In genomic region chr13:28185256-28185655, GRCh38 we compare ENCODE assay signal across 13 cellular contexts.
"Had no signal": no experiment of that assay in that cellular context is flagged by ENCODE, and none has a peak within 500 bp of the region (broad histone marks: within the 10 kb centered on the region; RNA-seq: fewer than 3 reads in every experiment).

No MANE protein-coding gene starts in this region.

- H3K27ac Mint-ChIP-seq: T-helper 2 cell treated with Interferon-gamma antibody and Interleukin-4, amounts not matched to agents 5 μg/mL and 100 μg/mL, for 36 hours had no signal

- H3K4me3 ChIP-seq: body of pancreas, left lung, ovary had no signal

- H3K27me3 ChIP-seq: body of pancreas, foreskin keratinocyte, left lung, ovary had no signal

- H3K4me1 ChIP-seq: left lung had no signal

- H3K4me3 Mint-ChIP-seq: central memory CD8-positive, alpha-beta T cell; neural crest cell; T-helper 2 cell treated with Interferon-gamma antibody and Interleukin-4, amounts not matched to agents 5 μg/mL and 100 μg/mL, for 36 hours had no signal

- H3K4me1 Mint-ChIP-seq: neural crest cell had no signal

- H3K9me3 ChIP-seq: body of pancreas, left lung, ovary had no signal

- DNase-seq: activated CD4-positive, alpha-beta T cell treated with anti-CD3 and anti-CD28 coated beads for 1 hour; activated CD4-positive, alpha-beta T cell treated with anti-CD3 and anti-CD28 coated beads, Interleukin-2, amount 50 U/mL, for 48 hours; activated naive CD4-positive, alpha-beta T cell; body of pancreas; foreskin keratinocyte; left lung; mesendoderm; ovary; retina had no signal

- H3K27me3 Mint-ChIP-seq: central memory CD8-positive, alpha-beta T cell had no signal

- H3K9me3 Mint-ChIP-seq: central memory CD8-positive, alpha-beta T cell; neural crest cell; T-helper 2 cell treated with Interferon-gamma antibody and Interleukin-4, amounts not matched to agents 5 μg/mL and 100 μg/mL, for 36 hours had no signal

- H3K36me3 ChIP-seq: ovary had no signal

- H3K27ac ChIP-seq: body of pancreas, foreskin keratinocyte, left lung, ovary had no signal

- ATAC-seq: body of pancreas, esophagus mucosa, foreskin keratinocyte, left lung had no signal
